Comparison of ENCODE assay signal across 26 cellular contexts in the genomic region with DNA sequence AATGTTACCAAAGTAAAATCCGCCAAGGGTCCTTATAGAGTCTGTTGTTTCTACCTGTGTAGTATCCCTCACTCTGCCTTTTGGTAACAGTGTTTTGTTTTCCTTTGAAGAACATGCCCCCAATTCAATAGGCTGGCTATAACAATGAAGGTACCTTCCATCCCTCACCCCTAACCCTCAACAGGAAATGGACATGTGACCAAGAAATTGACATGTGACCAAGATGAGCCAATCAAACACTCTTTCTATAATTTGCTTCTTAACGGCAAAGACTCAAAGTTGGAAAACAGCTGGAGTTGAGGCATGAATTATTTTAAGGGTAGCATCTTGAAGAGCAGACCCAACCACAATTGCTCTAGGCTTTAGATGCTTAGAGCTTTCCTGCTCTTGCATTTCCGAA.
"Had no signal": no experiment of that assay in that cellular context is flagged by ENCODE, and none has a peak within 500 bp of the region (broad histone marks: within the 10 kb centered on the region; RNA-seq: fewer than 3 reads in every experiment).

No MANE protein-coding gene starts in this region.

- H3K4me3 Mint-ChIP-seq: activated CD4-positive, alpha-beta memory T cell treated with anti-CD3 and anti-CD28 coated beads, Interleukin-2, amount 10 ng/mL, durations not matched to agents 7 days and 5 days; activated CD4-positive, alpha-beta T cell treated with anti-CD3 and anti-CD28 coated beads for 36 hours; activated naive CD4-positive, alpha-beta T cell treated with anti-CD3 and anti-CD28 coated beads, Interleukin-2, amount 10 ng/mL, durations not matched to agents 7 days and 5 days; activated naive CD8-positive, alpha-beta T cell treated with anti-CD3 and anti-CD28 coated beads for 36 hours had no signal

- H3K9me3 ChIP-seq: Peyer's patch, SJCRH30, SK-N-SH had no signal

- H3K27me3 ChIP-seq: brain microvascular endothelial cell, cardiac muscle cell, Peyer's patch, SJCRH30 had no signal

- H3K9me3 Mint-ChIP-seq: activated CD4-positive, alpha-beta memory T cell treated with anti-CD3 and anti-CD28 coated beads, Interleukin-2, amount 10 ng/mL, durations not matched to agents 7 days and 5 days had no signal

- H3K27ac Mint-ChIP-seq: activated CD4-positive, alpha-beta memory T cell treated with anti-CD3 and anti-CD28 coated beads, Interleukin-2, amount 10 ng/mL, durations not matched to agents 7 days and 5 days; activated CD4-positive, alpha-beta T cell treated with anti-CD3 and anti-CD28 coated beads for 36 hours; activated naive CD4-positive, alpha-beta T cell treated with anti-CD3 and anti-CD28 coated beads, Interleukin-2, amount 10 ng/mL, durations not matched to agents 7 days and 5 days; activated naive CD8-positive, alpha-beta T cell treated with anti-CD3 and anti-CD28 coated beads for 36 hours had no signal

- H3K4me2 ChIP-seq: SK-N-SH had no signal

- H3K36me3 ChIP-seq: brain microvascular endothelial cell, cardiac muscle cell, Peyer's patch, SJCRH30 had no signal

- H3K27me3 Mint-ChIP-seq: activated CD4-positive, alpha-beta memory T cell treated with anti-CD3 and anti-CD28 coated beads, Interleukin-2, amount 10 ng/mL, durations not matched to agents 7 days and 5 days; activated CD4-positive, alpha-beta T cell treated with anti-CD3 and anti-CD28 coated beads for 36 hours; activated naive CD4-positive, alpha-beta T cell treated with anti-CD3 and anti-CD28 coated beads, Interleukin-2, amount 10 ng/mL, durations not matched to agents 7 days and 5 days; activated naive CD8-positive, alpha-beta T cell treated with anti-CD3 and anti-CD28 coated beads for 36 hours had no signal

- H3K9ac ChIP-seq: SK-N-SH had no signal

- H3K4me3 ChIP-seq: cardiac muscle cell, Peyer's patch, SJCRH30 had no signal

- H3K27ac ChIP-seq: brain microvascular endothelial cell, cardiac muscle cell, Peyer's patch, RWPE1, SJCRH30, VCaP had no signal

- DNase-seq: activated CD4-positive, alpha-beta memory T cell treated with anti-CD3 and anti-CD28 coated beads, Interleukin-2, amount 10 ng/mL, durations not matched to agents 7 days and 5 days; activated CD4-positive, alpha-beta T cell treated with anti-CD3 and anti-CD28 coated beads for 36 hours; activated CD4-positive, alpha-beta T cell treated with anti-CD3 and anti-CD28 coated beads, Interleukin-2, amount 50 U/mL, for 1 hour; activated CD8-positive, alpha-beta memory T cell treated with anti-CD3 and anti-CD28 coated beads, Interleukin-2, amount 50 U/mL, for 48 hours; activated effector memory CD4-positive, alpha-beta T cell treated with anti-CD3 and anti-CD28 coated beads, Interleukin-2, amount 50 U/mL, for 16 hours; activated naive CD4-positive, alpha-beta T cell treated with anti-CD3 and anti-CD28 coated beads, Interleukin-2, amount 10 ng/mL, durations not matched to agents 7 days and 5 days; activated naive CD8-positive, alpha-beta T cell treated with anti-CD3 and anti-CD28 coated beads for 36 hours; activated T-cell treated with anti-CD3 and anti-CD28 coated beads, Interleukin-2, amount 50 U/mL, for 1 hour; brain microvascular endothelial cell; MM.1S; NCI-H1105; NCI-H1436; NCI-H1694 treated with DMSO at 0.1 percent for 48 hours; NCI-H2029 treated with DMSO at 0.1 percent for 48 hours; NCI-H345; NCI-H510A; NCI-H526 treated with DMSO at 0.1 percent for 48 hours; NCI-H82; Peyer's patch; Right ventricle myocardium superior; SJCRH30; SK-N-SH; T-helper 1 cell had no signal

- ATAC-seq: activated CD4-positive, alpha-beta T cell treated with anti-CD3 and anti-CD28 coated beads for 36 hours had no signal

- H3K4me1 ChIP-seq: Peyer's patch had no signal
